ENCODE assay signal across 20 cellular contexts in the genomic region with DNA sequence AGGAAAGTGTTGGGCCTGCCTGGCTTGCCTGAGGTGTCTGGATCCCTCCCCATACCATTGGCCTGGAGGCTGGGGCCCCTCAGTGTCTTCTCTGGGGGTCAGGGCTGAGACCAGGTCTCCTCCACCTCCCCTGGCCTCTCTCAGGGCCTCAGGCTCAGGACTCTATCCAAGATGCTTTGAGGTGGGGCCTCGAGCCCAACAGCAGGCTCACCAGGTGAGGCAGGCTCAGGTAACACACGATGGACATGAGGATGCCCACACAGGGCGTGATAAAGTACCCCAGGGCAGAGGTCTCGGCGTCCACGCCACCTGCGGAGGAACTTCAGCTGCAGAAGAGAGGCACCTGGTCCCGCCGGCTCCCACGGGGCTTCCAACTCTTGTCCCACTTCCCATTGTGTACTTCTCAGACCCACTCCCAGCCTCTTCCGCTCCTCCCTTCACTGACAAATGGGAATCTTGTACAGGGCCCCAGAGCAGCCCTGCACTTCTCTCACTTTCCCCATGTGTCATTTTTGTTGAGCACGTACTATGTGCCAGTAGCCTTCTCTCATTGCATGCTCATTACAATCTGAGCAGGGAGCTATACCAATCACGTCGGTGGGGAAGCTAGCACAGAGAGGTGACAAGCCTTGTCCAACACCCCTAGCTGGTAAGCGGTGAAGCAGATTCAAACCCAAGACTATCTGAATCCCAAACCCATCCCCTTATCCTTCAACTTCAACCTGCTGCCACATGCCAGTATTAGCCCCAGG. TPM values are rescaled to one million over a fixed set of nuclear protein-coding genes. Genes with fewer than 3 reads are reported as not detected.
A peak's percentile ranks its signal among the peaks of the same experiment; 100 is the strongest.
DNase-seq lines count a peak whose midpoint lies in the region; ATAC-seq and TF ChIP-seq lines count a peak whose summit lies in the region.
"Had no signal": no experiment of that assay in that cellular context is flagged by ENCODE, and none has a peak within 500 bp of the region (broad histone marks: within the 10 kb centered on the region; RNA-seq: fewer than 3 reads in every experiment).

No MANE protein-coding gene starts in this region.

- TF ChIP-seq POLR2A in gastrocnemius medialis (IDR thresholded peaks at IDR 0.05) = no peak

- no peak overlapping the region for H3K4me3 Mint-ChIP-seq in chondrocyte (ENCODE audit: unreplicated experiment)

- H3K9me3 Mint-ChIP-seq in chondrocyte (ENCODE audit: low read depth) = no peaks in the 10 kb centered on the region

- in situ Hi-C loops in gastrocnemius medialis (cut with MboI; ENCODE audit: low sequenced_read_pairs in 4 of 4) = no loop called here

- H3K36me3 ChIP-seq in gastrocnemius medialis = peaks cover 0 to 54% of the 10 kb centered on the region in 2 donors
- H3K36me3 ChIP-seq: sigmoid colon had no signal

- H3K36me3 Mint-ChIP-seq in chondrocyte (ENCODE audit: low read depth) = peaks cover 2% of the 10 kb centered on the region

- H3K27ac Mint-ChIP-seq in chondrocyte (ENCODE audit: unreplicated experiment) = no peak overlapping the region

- peaks cover 18% of the 10 kb centered on the region for H3K4me1 Mint-ChIP-seq in chondrocyte (ENCODE audit: low read depth)

- peaks cover 42 to 51% of the 10 kb centered on the region in 2 donors for H3K4me1 ChIP-seq in gastrocnemius medialis

- DNase-seq in GM10266 (ENCODE audit: extremely low spot score) (peak; percentile 2), chondrocyte (ENCODE audit: low spot score) (peak; percentile 86), gastrocnemius medialis (no peak)
- no peak for DNase-seq in activated CD4-positive, alpha-beta T cell treated with anti-CD3 and anti-CD28 coated beads, Interleukin-2, amount 50 U/mL, for 48 hours
- no peak for DNase-seq in activated CD8-positive, alpha-beta memory T cell treated with anti-CD3 and anti-CD28 coated beads, Interleukin-2, amount 50 U/mL, for 4 hours
- DNase-seq: activated CD8-positive, alpha-beta memory T cell treated with anti-CD3 and anti-CD28 coated beads for 24 hours; cortex of kidney; EL; GM23248; NCI-H1105; NCI-H510A; NK-92 treated with Interleukin-12 subunit alpha and Interleukin-12 subunit beta, amount 100 ng/mL, for 24 hours; RPMI8226; sigmoid colon; stimulated activated CD4-positive, alpha-beta T cell treated with anti-CD3 and anti-CD28 coated beads, Interleukin-1b, Interleukin-23, amount 100 ng/mL, for 48 hours; stimulated activated naive CD8-positive, alpha-beta T cell treated with anti-CD3 and anti-CD28 coated beads, Interleukin-15, Interleukin-2, amounts not matched to agents 100 U/mL and 50 U/mL, for 24 hours; T1000; trophoblast cell had no signal

- no peaks in the 10 kb centered on the region for H3K9me3 ChIP-seq in gastrocnemius medialis
- H3K9me3 ChIP-seq: sigmoid colon had no signal

- TF ChIP-seq CTCF in GM10266 (IDR thresholded peaks at IDR 0.05; ENCODE audit: control insufficient read depth, insufficient read depth, low read depth, missing control alignments) = no peak
- no peak for TF ChIP-seq CTCF in chondrocyte (IDR thresholded peaks at IDR 0.05)
- TF ChIP-seq CTCF in gastrocnemius medialis (IDR thresholded peaks at IDR 0.05 in 4 of 5, conservative IDR thresholded peaks at IDR 0.05 in 1 of 5) = no peak

- ATAC-seq in gastrocnemius medialis = no peak
- ATAC-seq: activated CD4-positive, CD25-positive, alpha-beta regulatory T cell treated with anti-CD3 and anti-CD28 coated beads, Interleukin-2, amount 50 U/mL, for 24 hours; SK-N-SH treated with all-trans-retinoic acid at 6 μM for 48 hours; stimulated activated naive CD8-positive, alpha-beta T cell treated with anti-CD3 and anti-CD28 coated beads, Interleukin-15, Interleukin-2, amounts not matched to agents 100 U/mL and 50 U/mL, for 24 hours had no signal

- H3K27me3 ChIP-seq in gastrocnemius medialis = no peaks in the 10 kb centered on the region

- intact Hi-C loops in gastrocnemius medialis (cut with DNase I; ENCODE audit: low total_unique reads) = no loop called here

- H3K27ac ChIP-seq in gastrocnemius medialis = peak overlapping the region; percentile 97 to 99 (median 98)
- H3K27ac ChIP-seq: GM23248, sigmoid colon had no signal

- peak overlapping the region in 2 of 4 donors; percentile 73 to 96 for H3K4me3 ChIP-seq in gastrocnemius medialis
- H3K4me3 ChIP-seq: GM23248, sigmoid colon had no signal

- no peaks in the 10 kb centered on the region for H3K27me3 Mint-ChIP-seq in chondrocyte (ENCODE audit: low read depth)

RNA-seq across cellular contexts. Expression of a gene that starts 3.8 kb away (rescaled TPM):
- total RNA-seq in chondrocyte (2.6 to 8.9 TPM (median 7.9 TPM) in 3 replicates), gastrocnemius medialis (100 to 1,000 TPM in 1 of 4 donors, 10 to 100 TPM in 3; 39.2 to 106 (median 70.6) TPM)
- total RNA-seq: GM23248 had no signal

RNA-seq across cellular contexts. Expression of a gene that starts 20.3 kb away (rescaled TPM):
- 18.2 to 30.4 TPM (median 21.1 TPM) in 3 replicates for total RNA-seq in chondrocyte
- 10 to 100 TPM; 30.3 to 59.7 (median 40.4) TPM for total RNA-seq in gastrocnemius medialis

RNA-seq across cellular contexts. Expression of a gene that starts 22.8 kb away (rescaled TPM):
- total RNA-seq in chondrocyte (22.4 to 23.6 TPM (median 23.3 TPM) in 3 replicates), gastrocnemius medialis (10 to 100 TPM; 40.1 to 73.5 (median 64.8) TPM)

RNA-seq across cellular contexts. Expression of a gene that starts 31.5 kb away (rescaled TPM):
- total RNA-seq in chondrocyte (7.1 to 7.7 TPM (median 7.2 TPM) in 3 replicates), gastrocnemius medialis (1 to 10 TPM; 1.9 to 9.7 (median 7.0) TPM)

RNA-seq across cellular contexts. Expression of a gene that starts 50.9 kb away (rescaled TPM):
- 44.5 to 113 TPM (median 109 TPM) in 3 replicates for total RNA-seq in chondrocyte
- 1 to 10 TPM in 3 of 4 donors, under 1 TPM in 1; 0.46 to 4.6 (median 2.8) TPM for total RNA-seq in gastrocnemius medialis

Comparison
In these comparisons a context has a peak if more than half of its experiments do, and no peak if none do; other contexts are left out.
1. DNase-seq: peak in GM10266 (single experiment) and chondrocyte (single experiment); none in gastrocnemius medialis (0 of 2), activated CD4-positive, alpha-beta T cell treated with anti-CD3 and anti-CD28 coated beads, Interleukin-2, amount 50 U/mL, for 48 hours (0 of 2) and activated CD8-positive, alpha-beta memory T cell treated with anti-CD3 and anti-CD28 coated beads, Interleukin-2, amount 50 U/mL, for 4 hours (single experiment).